ENCODE assay signal across 26 cellular contexts in the genomic region with DNA sequence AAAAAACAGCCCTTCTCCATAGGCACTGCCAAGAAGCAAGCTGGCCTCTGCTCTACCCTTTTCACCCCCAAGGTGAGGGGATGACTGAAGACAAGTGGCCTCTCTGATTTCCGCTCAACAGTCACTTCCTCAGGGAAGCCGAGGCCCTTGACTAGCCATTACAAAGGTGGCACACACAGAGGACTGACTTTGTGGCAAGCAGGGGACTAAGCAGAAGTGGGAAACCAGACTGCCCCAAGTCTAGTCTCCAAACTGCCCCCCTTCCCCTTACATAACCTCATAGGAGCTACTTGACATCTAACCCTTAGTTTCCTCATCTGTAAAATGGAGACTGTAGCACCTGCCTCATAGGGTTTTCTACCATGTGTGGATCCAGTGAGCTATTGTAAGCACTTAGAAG.
DNase-seq lines count a peak whose midpoint lies in the region; ATAC-seq and TF ChIP-seq lines count a peak whose summit lies in the region.
"Had no signal": no experiment of that assay in that cellular context is flagged by ENCODE, and none has a peak within 500 bp of the region (broad histone marks: within the 10 kb centered on the region; RNA-seq: fewer than 3 reads in every experiment).

No MANE protein-coding gene starts in this region.

- H3K27me3 Mint-ChIP-seq in activated B cell treated with CpG ODN at 0.5 μM for 24 hours: no peaks in the 10 kb centered on the region

- intact Hi-C loops in activated B cell treated with CpG ODN at 0.5 μM for 24 hours (cut with micrococcal nuclease): no loop called here

- H3K27ac Mint-ChIP-seq in activated B cell treated with CpG ODN at 0.5 μM for 24 hours: peak overlapping the region; percentile 76

- TF ChIP-seq CTCF in HL-60 (IDR thresholded peaks at IDR 0.05; ENCODE audit: insufficient read depth, low read length) (no peak), activated B cell treated with CpG ODN at 0.5 μM for 24 hours (IDR thresholded peaks at IDR 0.05) (no peak), neutrophil (IDR thresholded peaks at IDR 0.05) (no peak)

- H3K36me3 Mint-ChIP-seq in activated B cell treated with CpG ODN at 0.5 μM for 24 hours (ENCODE audit: low read depth): peaks cover 4% of the 10 kb centered on the region

- peak overlapping the region; percentile 49 for H3K27ac ChIP-seq in HL-60 (replicated peaks)
- H3K27ac ChIP-seq in neutrophil: peak overlapping the region; percentile 77
- H3K27ac ChIP-seq: ascending aorta, tibial nerve had no signal

- H3K9me3 Mint-ChIP-seq in activated B cell treated with CpG ODN at 0.5 μM for 24 hours: no peaks in the 10 kb centered on the region
- H3K9me3 Mint-ChIP-seq: activated naive CD4-positive, alpha-beta T cell treated with anti-CD3 and anti-CD28 coated beads for 36 hours; neural crest cell had no signal

- no peak overlapping the region for H3K4me3 Mint-ChIP-seq in activated B cell treated with CpG ODN at 0.5 μM for 24 hours
- H3K4me3 Mint-ChIP-seq: neural crest cell had no signal

- H3K4me1 ChIP-seq in neutrophil (ENCODE audit: control insufficient read depth in 1 of 2, insufficient read depth in 1 of 2, low read depth in 1 of 2, low read length in 1 of 2): peaks cover 23 to 30% of the 10 kb centered on the region in 2 experiments
- H3K4me1 ChIP-seq: BE2C had no signal

- H3K4me1 Mint-ChIP-seq in activated B cell treated with CpG ODN at 0.5 μM for 24 hours: peaks cover 35% of the 10 kb centered on the region

- no peak overlapping the region for H3K4me3 ChIP-seq in HL-60 (replicated peaks; ENCODE audit: insufficient read depth, low read length)
- no peak overlapping the region for H3K4me3 ChIP-seq in neutrophil (ENCODE audit: low read depth in 1 of 2, low read length in 1 of 2)
- H3K4me3 ChIP-seq: ascending aorta, HAP-1, mucosa of descending colon, tibial nerve had no signal

- H3K27me3 ChIP-seq in HL-60 (ENCODE audit: insufficient read depth, poor library complexity, severe bottlenecking) (no peaks in the 10 kb centered on the region), neutrophil (no peaks in the 10 kb centered on the region)
- H3K27me3 ChIP-seq: ascending aorta, BE2C, tibial nerve had no signal

- ATAC-seq in activated B cell treated with CpG ODN at 0.5 μM for 24 hours (ENCODE audit: low read depth) (no peak), HG02610 (IDR thresholded peaks at IDR 0.05; ENCODE audit: unreplicated experiment) (no peak)
- ATAC-seq: mucosa of descending colon, right cardiac atrium had no signal

- DNase-seq in NOMO-1 treated with DMSO at 0.1 percent for 48 hours (lab: John Stamatoyannopoulos, UW; ENCODE audit: unreplicated experiment): peak; percentile 45
- no peak for DNase-seq in NOMO-1 treated with dmso at 0.1 percent for 144 hours (lab: John Stamatoyannopoulos, UW; ENCODE audit: unreplicated experiment)
- DNase-seq in HL-60 (ENCODE audit: low read depth in 1 of 2, low spot score in 1 of 2): peak; percentile 62 to 87
- DNase-seq in activated B cell treated with CpG ODN at 0.5 μM for 24 hours: no peak
- DNase-seq in AG08396 (ENCODE audit: low spot score): no peak
- DNase-seq in stimulated activated CD8-positive, alpha-beta memory T cell treated with anti-CD3 and anti-CD28 coated beads, Interleukin-4, amount 100 ng/mL, for 48 hours: no peak
- DNase-seq: activated CD4-positive, alpha-beta T cell treated with anti-CD3 and anti-CD28 coated beads for 1 hour; activated CD8-positive, alpha-beta memory T cell treated with anti-CD3 and anti-CD28 coated beads for 24 hours; activated naive CD4-positive, alpha-beta T cell treated with anti-CD3 and anti-CD28 coated beads for 36 hours; activated T-cell treated with anti-CD3 and anti-CD28 coated beads, Interleukin-2, amount 50 U/mL, for 1 hour; BE2C; EL; islet precursor cell; Karpas-422; mucosa of descending colon; NCI-H1092 treated with DMSO at 0.1 percent for 48 hours; NCI-H1930; NCI-H69; right cardiac atrium; SW 1271 had no signal

- H3K36me3 ChIP-seq in neutrophil: no peaks in the 10 kb centered on the region
- H3K36me3 ChIP-seq: ascending aorta, BE2C, HAP-1, tibial nerve had no signal

- POLR2A ChIA-PET in activated B cell treated with CpG ODN at 0.5 μM for 24 hours (lab: Charles Lee): no interaction called here

- no peaks in the 10 kb centered on the region for H3K9me3 ChIP-seq in neutrophil
- H3K9me3 ChIP-seq: ascending aorta, BE2C, HAP-1, mucosa of descending colon, tibial nerve had no signal

- CTCF ChIA-PET in activated B cell treated with CpG ODN at 0.5 μM for 24 hours (lab: Charles Lee): no interaction called here

Comparison
In these comparisons a context has a peak if more than half of its experiments do, and no peak if none do; other contexts are left out.
1. DNase-seq: peak in NOMO-1 treated with DMSO at 0.1 percent for 48 hours (single experiment) and HL-60 (2 of 2); none in NOMO-1 treated with dmso at 0.1 percent for 144 hours (single experiment), activated B cell treated with CpG ODN at 0.5 μM for 24 hours (single experiment), AG08396 (single experiment) and stimulated activated CD8-positive, alpha-beta memory T cell treated with anti-CD3 and anti-CD28 coated beads, Interleukin-4, amount 100 ng/mL, for 48 hours (single experiment).